In the genomic region with DNA sequence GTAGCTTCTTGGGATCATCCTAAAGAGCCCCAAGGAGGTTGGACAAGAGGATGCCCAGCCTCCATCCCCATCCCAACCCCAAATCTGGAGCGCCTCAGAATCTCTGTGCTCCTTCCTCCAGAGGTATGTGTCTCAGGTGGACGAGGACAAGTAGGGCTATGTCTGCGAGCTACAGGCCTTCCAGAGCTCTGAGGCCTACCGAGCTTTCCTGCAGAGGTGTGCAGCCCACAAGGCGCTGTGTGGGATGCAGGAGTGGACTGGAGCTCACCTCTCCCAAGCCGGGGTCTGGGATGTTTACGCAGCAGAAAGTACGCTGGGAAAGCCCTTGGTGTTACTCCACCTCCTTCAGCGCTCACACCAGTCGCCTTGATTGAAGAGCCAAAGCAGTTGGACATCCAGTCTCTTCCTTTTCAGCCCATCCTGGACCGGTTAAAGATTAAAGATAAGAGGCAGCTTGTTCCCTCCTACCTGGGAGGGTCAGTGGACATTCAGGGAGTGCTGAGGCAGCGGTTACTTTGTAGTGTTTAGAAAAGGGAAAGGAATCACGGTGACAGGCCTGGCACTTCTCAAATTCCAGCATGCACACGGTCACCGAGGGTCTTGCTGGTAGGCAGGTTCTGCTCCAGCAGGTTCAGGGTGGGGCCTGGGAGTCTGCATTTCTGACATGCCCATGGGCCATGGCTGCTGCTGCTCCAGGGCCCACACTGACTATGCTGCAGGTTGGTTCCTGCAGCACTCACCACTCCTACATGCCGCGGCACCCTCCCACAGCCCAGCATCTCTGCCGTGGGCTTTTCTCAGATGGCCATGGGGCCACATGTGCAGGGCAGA, we compare ENCODE assay signal across 1 cellular context.
TF ChIP-seq lines count a peak whose summit lies in the region.

No MANE protein-coding gene starts in this region.

TF ChIP-seq in HEK293T, 16 proteins besides CTCF, POLR2A, EP300 and RAD21 (continued from another document):
- no peak for TF ChIP-seq FOXM1 (IDR thresholded peaks at IDR 0.05; ENCODE audit: borderline replicate concordance)
- TF ChIP-seq BHLHE40 (IDR thresholded peaks at IDR 0.05; ENCODE audit: borderline replicate concordance), result no peak
- no peak for TF ChIP-seq SP1 (IDR thresholded peaks at IDR 0.05)
- TF ChIP-seq FOXA1 (IDR thresholded peaks at IDR 0.05), result no peak
- TF ChIP-seq SUZ12 (IDR thresholded peaks at IDR 0.05), result no peak
- no peak for TF ChIP-seq HDGF (IDR thresholded peaks at IDR 0.05; ENCODE audit: borderline replicate concordance)
- no peak for TF ChIP-seq L3MBTL2 (conservative IDR thresholded peaks at IDR 0.05)
- TF ChIP-seq ELF4 (IDR thresholded peaks at IDR 0.05), result no peak
- no peak for TF ChIP-seq ARNT (IDR thresholded peaks at IDR 0.05)
- TF ChIP-seq LEF1 (IDR thresholded peaks at IDR 0.05; ENCODE audit: borderline replicate concordance), result no peak
TF ChIP-seq in HEK293T: peak in this region for 0.
